In the genomic region with DNA sequence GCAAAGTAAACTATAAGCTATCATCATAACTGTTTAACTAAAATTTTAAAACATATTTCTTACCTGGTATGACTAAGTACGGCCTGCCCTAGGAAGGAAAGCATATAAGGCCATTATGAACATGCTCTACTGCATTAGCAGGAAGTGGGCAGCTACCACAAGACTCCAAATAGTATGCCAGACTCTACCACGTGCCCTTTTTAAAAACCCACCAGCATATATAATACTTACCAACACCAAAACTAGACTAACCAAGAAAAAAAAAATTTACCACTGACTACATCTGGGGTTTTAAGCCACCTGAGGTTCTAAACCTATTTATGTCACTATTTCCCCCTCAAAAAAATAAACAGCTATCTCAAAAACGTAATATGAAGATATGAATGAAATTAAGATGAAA, we compare ENCODE assay signal across 8 cellular contexts. TPM values are rescaled to one million over a fixed set of nuclear protein-coding genes. Genes with fewer than 3 reads are reported as not detected.
DNase-seq lines count a peak whose midpoint lies in the region; ATAC-seq and TF ChIP-seq lines count a peak whose summit lies in the region.

No MANE protein-coding gene starts in this region.

- peak overlapping the region; percentile 68 for H3K4me3 ChIP-seq in DOHH2 (ENCODE audit: low read length)

- H3K27me3 ChIP-seq in DOHH2 (ENCODE audit: control insufficient read depth, low read length), result no peaks in the 10 kb centered on the region

- peaks cover 72% of the 10 kb centered on the region for H3K4me1 ChIP-seq in DOHH2 (ENCODE audit: control insufficient read depth, low read length)

- H3K4me2 ChIP-seq in DOHH2 (ENCODE audit: low read length), result peak overlapping the region; percentile 91

- no peaks in the 10 kb centered on the region for H3K9me2 ChIP-seq in DOHH2 (replicated peaks; ENCODE audit: control insufficient read depth, low read length)

- peaks cover 69% of the 10 kb centered on the region for H3K36me3 ChIP-seq in DOHH2 (ENCODE audit: control insufficient read depth, low read length)

- no peak for TF ChIP-seq CTCF in DOHH2 (IDR thresholded peaks at IDR 0.05; ENCODE audit: low read depth, low read length, poor library complexity, severe bottlenecking)

- DNase-seq in activated CD8-positive, alpha-beta memory T cell treated with anti-CD3 and anti-CD28 coated beads, Interleukin-2, amount 50 U/mL, for 1 hour (ENCODE audit: extremely low read depth), result peak; percentile 47
- DNase-seq in stimulated activated CD8-positive, alpha-beta memory T cell treated with anti-CD3 and anti-CD28 coated beads, Interleukin-4, amount 100 ng/mL, for 1 hour (ENCODE audit: low read depth in 2 of 2, low spot score in 1 of 2), result peak; percentile 22 to 27
- DNase-seq in mesenteric fat pad (ENCODE audit: low spot score), result no peak
- no peak for DNase-seq in DMS 273 treated with DMSO at 0.1 percent for 48 hours (lab: John Stamatoyannopoulos, UW)
- DNase-seq in NCI-H345 (lab: John Stamatoyannopoulos, UW), result no peak

- H3K27ac ChIP-seq in DOHH2 (ENCODE audit: low read depth, low read length), result peak overlapping the region; percentile 67

- H4K20me1 ChIP-seq in DOHH2 (ENCODE audit: control insufficient read depth, insufficient read depth, low read depth, low read length), result no peaks in the 10 kb centered on the region

- peaks cover 25% of the 10 kb centered on the region for H3F3A ChIP-seq in DOHH2 (ENCODE audit: control insufficient read depth, insufficient read depth)

- peak; percentile 95 for ATAC-seq in GM19467 (IDR thresholded peaks at IDR 0.05; ENCODE audit: unreplicated experiment)
- ATAC-seq in HG03469 (IDR thresholded peaks at IDR 0.05; ENCODE audit: unreplicated experiment), result peak; percentile 91

- H3K9me3 ChIP-seq in DOHH2 (ENCODE audit: control insufficient read depth, insufficient read depth, low read length), result no peaks in the 10 kb centered on the region

- H3K79me2 ChIP-seq in DOHH2 (ENCODE audit: control insufficient read depth, low read length), result peaks cover 95% of the 10 kb centered on the region

RNA-seq across cellular contexts. Expression of a gene that starts 30.1 kb away (rescaled TPM):
- 68.9 TPM for total RNA-seq in mesenteric fat pad

Comparison
In these comparisons a context has a peak if more than half of its experiments do, and no peak if none do; other contexts are left out.
1. DNase-seq: peak in activated CD8-positive, alpha-beta memory T cell treated with anti-CD3 and anti-CD28 coated beads, Interleukin-2, amount 50 U/mL, for 1 hour (single experiment) and stimulated activated CD8-positive, alpha-beta memory T cell treated with anti-CD3 and anti-CD28 coated beads, Interleukin-4, amount 100 ng/mL, for 1 hour (2 of 2); none in mesenteric fat pad (single experiment), DMS 273 treated with DMSO at 0.1 percent for 48 hours (single experiment) and NCI-H345 (single experiment).